ENCODE assay signal across 20 cellular contexts in genomic region chr12:59085680-59086079, GRCh38.
DNase-seq lines count a peak whose midpoint lies in the region; ATAC-seq and TF ChIP-seq lines count a peak whose summit lies in the region.
"Had no signal": no experiment of that assay in that cellular context is flagged by ENCODE, and none has a peak within 500 bp of the region (broad histone marks: within the 10 kb centered on the region; RNA-seq: fewer than 3 reads in every experiment).

No MANE protein-coding gene starts in this region.

- H3K9me3 Mint-ChIP-seq in endothelial cell (ENCODE audit: unreplicated experiment), result no peaks in the 10 kb centered on the region
- H3K9me3 Mint-ChIP-seq: activated naive CD4-positive, alpha-beta T cell treated with anti-CD3 and anti-CD28 coated beads, Interleukin-2, amount 10 ng/mL, durations not matched to agents 7 days and 5 days had no signal

- H3K36me3 ChIP-seq in GM23248 (ENCODE audit: low read depth) (no peaks in the 10 kb centered on the region), adipocyte (ENCODE audit: control insufficient read depth, insufficient read depth, low read length, severe bottlenecking) (no peaks in the 10 kb centered on the region)
- H3K36me3 ChIP-seq: neutrophil, transverse colon had no signal

- peaks cover 35% of the 10 kb centered on the region for H3K4me1 Mint-ChIP-seq in endothelial cell (ENCODE audit: unreplicated experiment)
- H3K4me1 Mint-ChIP-seq: activated naive CD4-positive, alpha-beta T cell treated with anti-CD3 and anti-CD28 coated beads, Interleukin-2, amount 10 ng/mL, durations not matched to agents 7 days and 5 days had no signal

- H3K4me1 ChIP-seq in GM23248 (ENCODE audit: insufficient read depth), result peaks cover 46% of the 10 kb centered on the region
- peaks cover 41% of the 10 kb centered on the region for H3K4me1 ChIP-seq in adipocyte (ENCODE audit: control insufficient read depth, insufficient read depth, low read length)

- H4K20me1 ChIP-seq in GM23248 (ENCODE audit: insufficient read depth), result no peaks in the 10 kb centered on the region

- H3F3A ChIP-seq in GM23248 (ENCODE audit: insufficient read depth), result peaks cover 11% of the 10 kb centered on the region; the same call in 1 of the 2 replicates

- H3K9ac ChIP-seq in GM23248 (no peak overlapping the region), adipocyte (ENCODE audit: low read length) (peak overlapping the region; percentile 81)
- H3K9ac ChIP-seq: KMS-11 had no signal

- intact Hi-C loops in left colon (cut with DNase I, micrococcal nuclease), result loop anchor here in 1 of 2 donors (10.0 kb wide), 1 partner anchor 551 kb away; no protein-coding TSS in a partner anchor

- WGBS in GM23248 (ENCODE audit: low coverage in 1 of 2, low lambda C conversion rate in 2 of 2, missing lambda C conversion rate in 2 of 2), 2 experiments, result 27 to 29% methylated on average over 3 of the region's 3 CpGs

- no peaks in the 10 kb centered on the region for H3K27me3 Mint-ChIP-seq in endothelial cell (ENCODE audit: unreplicated experiment)
- H3K27me3 Mint-ChIP-seq: activated naive CD4-positive, alpha-beta T cell treated with anti-CD3 and anti-CD28 coated beads, Interleukin-2, amount 10 ng/mL, durations not matched to agents 7 days and 5 days had no signal

- H3K4me3 Mint-ChIP-seq in endothelial cell (ENCODE audit: unreplicated experiment), result no peak overlapping the region
- H3K4me3 Mint-ChIP-seq: activated naive CD4-positive, alpha-beta T cell treated with anti-CD3 and anti-CD28 coated beads, Interleukin-2, amount 10 ng/mL, durations not matched to agents 7 days and 5 days had no signal

- DNase-seq in GM23248 (peak; percentile 18), NCI-H146 (lab: John Stamatoyannopoulos, UW) (peak; percentile 52), adipocyte (ENCODE audit: low read depth) (no peak), left colon (no peak), dedifferentiated amniotic fluid mesenchymal stem cell (ENCODE audit: extremely low spot score) (no peak), NCI-H526 treated with DMSO at 0.1 percent for 48 hours (lab: John Stamatoyannopoulos, UW) (no peak), endothelial cell (ENCODE audit: low spot score) (no peak)
- DNase-seq: activated CD4-positive, alpha-beta T cell treated with anti-CD3 and anti-CD28 coated beads, Interleukin-2, amount 50 U/mL, for 1 hour; activated naive CD4-positive, alpha-beta T cell treated with anti-CD3 and anti-CD28 coated beads, Interleukin-2, amount 10 ng/mL, durations not matched to agents 7 days and 5 days; activated T-cell treated with anti-CD3 and anti-CD28 coated beads for 4 hours; AML-193; erythroblast; H7; NCI-H1048; stimulated activated naive CD4-positive, alpha-beta T cell; transverse colon had no signal

- no peak for TF ChIP-seq CTCF in endothelial cell (IDR thresholded peaks at IDR 0.05; ENCODE audit: unreplicated experiment)

- no peaks in the 10 kb centered on the region for H3K27me3 ChIP-seq in GM23248 (replicated peaks; ENCODE audit: insufficient read depth)
- H3K27me3 ChIP-seq in adipocyte (replicated peaks; ENCODE audit: control insufficient read depth, insufficient read depth, low read length), result no peaks in the 10 kb centered on the region
- H3K27me3 ChIP-seq: neutrophil, transverse colon had no signal

- no peaks in the 10 kb centered on the region for H3K9me2 ChIP-seq in GM23248 (ENCODE audit: insufficient read depth)

- H3K9me3 ChIP-seq in GM23248 (ENCODE audit: low read depth), result no peaks in the 10 kb centered on the region
- H3K9me3 ChIP-seq in adipocyte (ENCODE audit: control insufficient read depth, low read length), result no peaks in the 10 kb centered on the region
- H3K9me3 ChIP-seq: neutrophil, transverse colon had no signal

- 0 out of 2 replicates have a peak overlapping the region, but pooled peaks have one; percentile 87 for H2AFZ ChIP-seq in GM23248

- no peaks in the 10 kb centered on the region for H3K79me2 ChIP-seq in GM23248 (ENCODE audit: insufficient read depth)

- ATAC-seq in left colon, result peak; percentile 30
- ATAC-seq: Panc1 had no signal

- no peaks in the 10 kb centered on the region for H3K36me3 Mint-ChIP-seq in endothelial cell (ENCODE audit: low read depth, unreplicated experiment)
- H3K36me3 Mint-ChIP-seq: activated naive CD4-positive, alpha-beta T cell treated with anti-CD3 and anti-CD28 coated beads, Interleukin-2, amount 10 ng/mL, durations not matched to agents 7 days and 5 days had no signal

- H3K4me3 ChIP-seq in GM23248, result 0 out of 2 replicates have a peak overlapping the region, but pooled peaks have one; percentile 46
- peak overlapping the region; percentile 24 for H3K4me3 ChIP-seq in adipocyte (ENCODE audit: low read length)
- H3K4me3 ChIP-seq: transverse colon had no signal

- in situ Hi-C loops in GM23248 (cut with MboI), result loop anchor here (10.0 to 25.0 kb wide), 4 partner anchors 171 to 1098 kb away; no protein-coding TSS in a partner anchor

- H3K27ac Mint-ChIP-seq in endothelial cell (ENCODE audit: unreplicated experiment), result no peak overlapping the region
- H3K27ac Mint-ChIP-seq: activated naive CD4-positive, alpha-beta T cell treated with anti-CD3 and anti-CD28 coated beads, Interleukin-2, amount 10 ng/mL, durations not matched to agents 7 days and 5 days had no signal

- peak overlapping the region; percentile 64 for H3K4me2 ChIP-seq in GM23248 (ENCODE audit: unreplicated experiment)
- H3K4me2 ChIP-seq: KMS-11 had no signal

- H3K27ac ChIP-seq in GM23248, result no peak overlapping the region
- H3K27ac ChIP-seq: coronary artery, KMS-11, neutrophil had no signal

Comparison
In these comparisons a context has a peak if more than half of its experiments do, and no peak if none do; other contexts are left out.
1. DNase-seq: peak in GM23248 (single experiment) and NCI-H146 (single experiment); none in adipocyte (single experiment), left colon (0 of 2), dedifferentiated amniotic fluid mesenchymal stem cell (single experiment), NCI-H526 treated with DMSO at 0.1 percent for 48 hours (single experiment) and endothelial cell (single experiment).